In the genomic region with DNA sequence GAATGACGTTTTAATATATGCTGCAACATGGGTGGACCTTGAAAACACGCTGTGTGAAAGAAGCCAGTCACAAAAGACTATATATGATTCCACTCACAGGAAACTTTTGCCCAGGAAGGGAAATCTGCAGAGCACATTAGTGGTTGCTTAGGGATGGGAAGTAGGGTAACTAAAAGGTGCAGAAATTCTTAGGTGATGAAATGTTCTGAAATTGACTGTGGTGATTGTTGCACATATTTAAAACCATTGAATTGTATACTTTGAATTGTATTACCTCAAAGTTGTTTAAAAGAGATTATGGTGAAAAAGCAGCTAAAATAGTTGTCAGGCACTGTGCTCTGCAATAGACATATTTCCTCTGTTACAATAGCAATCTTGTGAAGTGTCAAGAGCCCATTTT, we compare ENCODE assay signal across 14 cellular contexts.
"Had no signal": no experiment of that assay in that cellular context is flagged by ENCODE, and none has a peak within 500 bp of the region (broad histone marks: within the 10 kb centered on the region; RNA-seq: fewer than 3 reads in every experiment).

No MANE protein-coding gene starts in this region.

- H3K36me3 ChIP-seq: ovary had no signal

- DNase-seq: activated CD4-positive, alpha-beta memory T cell treated with anti-CD3 and anti-CD28 coated beads, Interleukin-2, amount 10 ng/mL, durations not matched to agents 7 days and 5 days; activated CD4-positive, alpha-beta T cell treated with anti-CD3 and anti-CD28 coated beads for 36 hours; activated gamma-delta T cell; activated T-cell treated with anti-CD3 and anti-CD28 coated beads, Interleukin-2, amount 50 U/mL, for 48 hours; effector CD4-positive, alpha-beta T cell; lower lobe of right lung; ovary; stimulated activated CD4-positive, alpha-beta T cell treated with anti-CD3 and anti-CD28 coated beads, Interleukin-2, amount 100 ng/mL, for 48 hours; stimulated activated CD8-positive, alpha-beta memory T cell treated with anti-CD3 and anti-CD28 coated beads, Interleukin-4, amount 100 ng/mL, for 48 hours; stimulated activated naive CD8-positive, alpha-beta T cell treated with anti-CD3 and anti-CD28 coated beads, Interleukin-15, Interleukin-2, amounts not matched to agents 100 U/mL and 50 U/mL, for 24 hours; upper lobe of left lung; WERI-Rb-1 had no signal

- H3K9ac ChIP-seq: neural progenitor cell had no signal

- H3K4me3 ChIP-seq: lower lobe of right lung, neural progenitor cell, ovary, suprapubic skin, upper lobe of left lung had no signal

- ATAC-seq: activated CD4-positive, alpha-beta T cell treated with anti-CD3 and anti-CD28 coated beads for 36 hours; lower lobe of right lung; stimulated activated naive CD8-positive, alpha-beta T cell treated with anti-CD3 and anti-CD28 coated beads, Interleukin-15, Interleukin-2, amounts not matched to agents 100 U/mL and 50 U/mL, for 24 hours had no signal

- H3K27me3 ChIP-seq: neural progenitor cell, ovary, suprapubic skin, upper lobe of left lung had no signal

- H3K27ac ChIP-seq: lower lobe of right lung, neural progenitor cell, ovary, suprapubic skin, upper lobe of left lung, WERI-Rb-1 had no signal

- H3K9me3 ChIP-seq: lower lobe of right lung, ovary, suprapubic skin, upper lobe of left lung had no signal

- H2AFZ ChIP-seq: neural progenitor cell had no signal

- H3K4me1 ChIP-seq: lower lobe of right lung, neural progenitor cell, suprapubic skin, upper lobe of left lung had no signal

- H3K4me2 ChIP-seq: neural progenitor cell had no signal
